In the genomic region with DNA sequence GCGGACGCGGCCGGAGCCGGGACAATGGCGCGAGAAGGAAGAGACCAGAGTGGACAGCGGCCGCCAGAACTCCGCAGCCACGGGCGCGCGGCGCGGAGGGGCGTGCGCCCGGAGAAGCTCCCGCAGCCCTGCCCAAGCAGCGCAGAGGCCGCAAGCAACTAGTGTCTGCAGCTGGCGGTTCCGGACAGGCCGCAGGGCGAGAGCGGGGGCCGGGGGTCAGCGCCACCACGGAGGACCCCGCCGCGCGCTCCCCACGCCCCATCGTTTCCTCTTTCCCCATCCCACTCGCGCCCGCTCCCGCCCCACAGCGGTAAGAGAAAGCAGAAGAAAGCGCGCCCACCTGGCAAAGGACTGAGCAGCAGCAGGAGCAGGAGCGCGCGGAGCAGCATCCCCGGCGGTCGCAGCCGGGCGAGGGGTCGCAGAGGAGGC, we compare ENCODE assay signal across 1 cellular context.
TF ChIP-seq lines count a peak whose summit lies in the region.

No MANE protein-coding gene starts in this region.

TF ChIP-seq in WTC11, 78 proteins besides CTCF, POLR2A, EP300 and RAD21 (continued from another document):
- TF ChIP-seq, protein P1, sequence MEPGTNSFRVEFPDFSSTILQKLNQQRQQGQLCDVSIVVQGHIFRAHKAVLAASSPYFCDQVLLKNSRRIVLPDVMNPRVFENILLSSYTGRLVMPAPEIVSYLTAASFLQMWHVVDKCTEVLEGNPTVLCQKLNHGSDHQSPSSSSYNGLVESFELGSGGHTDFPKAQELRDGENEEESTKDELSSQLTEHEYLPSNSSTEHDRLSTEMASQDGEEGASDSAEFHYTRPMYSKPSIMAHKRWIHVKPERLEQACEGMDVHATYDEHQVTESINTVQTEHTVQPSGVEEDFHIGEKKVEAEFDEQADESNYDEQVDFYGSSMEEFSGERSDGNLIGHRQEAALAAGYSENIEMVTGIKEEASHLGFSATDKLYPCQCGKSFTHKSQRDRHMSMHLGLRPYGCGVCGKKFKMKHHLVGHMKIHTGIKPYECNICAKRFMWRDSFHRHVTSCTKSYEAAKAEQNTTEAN (CRISPR knock-in tag; IDR thresholded peaks at IDR 0.05): no peak
- TF ChIP-seq, protein P2, sequence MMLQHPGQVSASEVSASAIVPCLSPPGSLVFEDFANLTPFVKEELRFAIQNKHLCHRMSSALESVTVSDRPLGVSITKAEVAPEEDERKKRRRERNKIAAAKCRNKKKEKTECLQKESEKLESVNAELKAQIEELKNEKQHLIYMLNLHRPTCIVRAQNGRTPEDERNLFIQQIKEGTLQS (CRISPR knock-in tag; conservative IDR thresholded peaks at IDR 0.05): no peak
TF ChIP-seq in WTC11: peak in this region for 0.
